19 cellular contexts compared by ENCODE assay signal in the genomic region with DNA sequence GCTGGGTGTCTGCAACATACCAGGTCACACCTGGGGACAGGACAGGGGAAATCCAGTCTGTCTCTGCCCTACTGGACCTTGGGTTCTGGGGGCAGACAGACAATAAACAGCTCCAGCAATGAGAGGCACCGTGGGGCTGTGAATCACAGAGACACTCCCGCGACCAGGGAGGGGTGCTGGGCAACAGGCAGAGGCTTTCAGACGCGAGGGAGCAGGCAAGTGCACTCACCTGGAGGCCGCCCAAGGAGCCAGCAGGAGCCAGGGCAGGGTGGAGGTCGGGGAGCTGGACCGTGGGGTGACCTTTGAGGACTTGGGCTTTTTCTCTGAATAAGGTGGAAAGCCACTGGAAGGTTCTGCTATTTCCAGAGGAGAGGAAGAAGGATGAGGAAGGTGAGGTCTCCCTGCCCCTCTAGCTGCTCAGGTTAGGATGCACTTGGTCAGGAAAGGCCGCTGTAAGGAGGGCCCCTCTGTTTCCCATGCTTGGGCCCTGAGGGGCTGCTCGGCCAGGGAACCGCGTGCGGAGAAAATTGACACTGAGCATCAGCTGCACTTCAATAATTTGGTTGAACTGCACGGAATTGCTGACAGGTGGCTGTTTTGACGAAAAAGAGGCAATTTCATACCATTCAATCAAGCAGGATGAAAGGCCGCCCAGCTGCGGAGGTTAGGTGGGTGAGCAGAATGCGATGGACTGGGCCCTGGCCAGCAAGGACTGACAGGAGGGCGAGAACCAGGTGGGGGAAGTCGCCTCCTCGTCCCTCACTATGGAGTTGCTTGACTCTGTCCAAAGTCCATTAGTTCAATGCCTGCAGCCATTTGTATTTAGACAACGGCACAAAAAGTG.
"Had no signal": no experiment of that assay in that cellular context is flagged by ENCODE, and none has a peak within 500 bp of the region (broad histone marks: within the 10 kb centered on the region; RNA-seq: fewer than 3 reads in every experiment).

No MANE protein-coding gene starts in this region.

- H3K4me3 Mint-ChIP-seq: activated naive CD4-positive, alpha-beta T cell treated with anti-CD3 and anti-CD28 coated beads, Interleukin-2, amount 50 U/mL, for 24 hours; activated T-cell treated with anti-CD3 and anti-CD28 coated beads, Interleukin-2, amount 50 U/mL, for 4 hours; natural killer cell; stimulated activated naive CD8-positive, alpha-beta T cell treated with anti-CD3 and anti-CD28 coated beads, Interleukin-15, amount 100 ng/mL, for 72 hours; T-helper 2 cell treated with Interferon-gamma antibody and Interleukin-4, amounts not matched to agents 5 μg/mL and 100 μg/mL, for 36 hours had no signal

- H3K27me3 ChIP-seq: adrenal gland, uterus had no signal

- H3K27ac ChIP-seq: adrenal gland, cardiac muscle cell, left lung, thoracic aorta, uterus had no signal

- H3K36me3 Mint-ChIP-seq: natural killer cell had no signal

- DNase-seq: activated CD4-positive, alpha-beta T cell treated with anti-CD3 and anti-CD28 coated beads, Interleukin-2, amount 50 U/mL, for 1 hour; activated effector memory CD4-positive, alpha-beta T cell treated with Interleukin-2 at 50 U/mL for 16 hours; activated T-cell treated with anti-CD3 and anti-CD28 coated beads, Interleukin-2, amount 50 U/mL, for 4 hours; erythroblast; hippocampal formation; left lung; natural killer cell; right cardiac atrium; stimulated activated naive CD8-positive, alpha-beta T cell treated with anti-CD3 and anti-CD28 coated beads, Interleukin-15, amount 100 ng/mL, for 72 hours; SW 1271 had no signal

- H3K9me3 ChIP-seq: adrenal gland had no signal

- FAIRE-seq: keratinocyte had no signal

- H3K4me3 ChIP-seq: adrenal gland, cardiac muscle cell, left lung, smooth muscle cell, thoracic aorta, uterus had no signal

- H3K36me3 ChIP-seq: adrenal gland, cardiac muscle cell, left lung, thoracic aorta, uterus had no signal

- H3K27ac Mint-ChIP-seq: activated naive CD4-positive, alpha-beta T cell treated with anti-CD3 and anti-CD28 coated beads, Interleukin-2, amount 50 U/mL, for 24 hours; natural killer cell; progenitor cell of endocrine pancreas; stimulated activated naive CD8-positive, alpha-beta T cell treated with anti-CD3 and anti-CD28 coated beads, Interleukin-15, amount 100 ng/mL, for 72 hours; T-helper 2 cell treated with Interferon-gamma antibody and Interleukin-4, amounts not matched to agents 5 μg/mL and 100 μg/mL, for 36 hours had no signal

- H3K9me3 Mint-ChIP-seq: natural killer cell had no signal

- H3K4me1 ChIP-seq: adrenal gland, left lung, uterus had no signal

- ATAC-seq: activated T-cell treated with anti-CD3 and anti-CD28 coated beads, Interleukin-2, amount 50 U/mL, for 4 hours; left lung; natural killer cell; right cardiac atrium; stimulated activated naive CD8-positive, alpha-beta T cell treated with anti-CD3 and anti-CD28 coated beads, Interleukin-15, amount 100 ng/mL, for 72 hours had no signal
